Comparison of ENCODE assay signal across 24 cellular contexts in genomic region chr15:22851513-22851912, GRCh38.
"Had no signal": no experiment of that assay in that cellular context is flagged by ENCODE, and none has a peak within 500 bp of the region (broad histone marks: within the 10 kb centered on the region; RNA-seq: fewer than 3 reads in every experiment).

No MANE protein-coding gene starts in this region.

- DNase-seq: effector memory CD8-positive, alpha-beta T cell; immature natural killer cell; left cardiac atrium; left ventricle myocardium inferior; lower lobe of right lung; mesenchymal stem cell; midbrain; nucleus accumbens; ovary; right cardiac atrium; stimulated activated CD4-positive, alpha-beta T cell treated with anti-CD3 and anti-CD28 coated beads, Interleukin-4, amount 100 ng/mL, for 24 hours; stimulated activated naive CD4-positive, alpha-beta T cell; tibial artery; upper lobe of left lung; uterus had no signal

- H3K4me3 Mint-ChIP-seq: dendritic cell treated with granulocyte-macrophage colony-stimulating factor and Interleukin-4, amounts not matched to agents 40 ng/mL and 50 ng/mL, for 4 days; effector memory CD8-positive, alpha-beta T cell; immature natural killer cell; natural killer cell treated with Interleukin-12 subunit alpha and Interleukin-12 subunit beta and Interleukin-15 and Interleukin-18, amount 100 ng/mL, for 72 hours; neural progenitor cell had no signal

- H3K4me1 ChIP-seq: esophagus muscularis mucosa, gastroesophageal sphincter, lower lobe of right lung, neural progenitor cell, tibial artery, upper lobe of left lung, uterus had no signal

- H3K27me3 Mint-ChIP-seq: dendritic cell treated with granulocyte-macrophage colony-stimulating factor and Interleukin-4, amounts not matched to agents 40 ng/mL and 50 ng/mL, for 4 days; effector memory CD8-positive, alpha-beta T cell; natural killer cell treated with Interleukin-12 subunit alpha and Interleukin-12 subunit beta and Interleukin-15 and Interleukin-18, amount 100 ng/mL, for 72 hours had no signal

- H3K27ac ChIP-seq: epithelial cell of prostate, esophagus muscularis mucosa, gastroesophageal sphincter, left ventricle myocardium inferior, lower lobe of right lung, neural progenitor cell, ovary, tibial artery, upper lobe of left lung, uterus had no signal

- H3K4me3 ChIP-seq: esophagus muscularis mucosa, gastroesophageal sphincter, left ventricle myocardium inferior, lower lobe of right lung, neural progenitor cell, ovary, smooth muscle cell, tibial artery, upper lobe of left lung, uterus had no signal

- H3K9me3 Mint-ChIP-seq: dendritic cell treated with granulocyte-macrophage colony-stimulating factor and Interleukin-4, amounts not matched to agents 40 ng/mL and 50 ng/mL, for 4 days; effector memory CD8-positive, alpha-beta T cell; immature natural killer cell; natural killer cell treated with Interleukin-12 subunit alpha and Interleukin-12 subunit beta and Interleukin-15 and Interleukin-18, amount 100 ng/mL, for 72 hours; neural progenitor cell had no signal

- H3K36me3 ChIP-seq: ovary, uterus had no signal

- H3K27ac Mint-ChIP-seq: dendritic cell treated with granulocyte-macrophage colony-stimulating factor and Interleukin-4, amounts not matched to agents 40 ng/mL and 50 ng/mL, for 4 days; neural progenitor cell had no signal

- H3K9me3 ChIP-seq: esophagus muscularis mucosa, gastroesophageal sphincter, left ventricle myocardium inferior, lower lobe of right lung, ovary, tibial artery, upper lobe of left lung, uterus had no signal

- H3K27me3 ChIP-seq: esophagus muscularis mucosa, gastroesophageal sphincter, neural progenitor cell, ovary, tibial artery, upper lobe of left lung, uterus had no signal

- H3K4me1 Mint-ChIP-seq: neural progenitor cell had no signal

- FAIRE-seq: colon, kidney had no signal

- ATAC-seq: effector memory CD8-positive, alpha-beta T cell; gastroesophageal sphincter; left cardiac atrium; lower lobe of right lung; natural killer cell treated with Interleukin-12 subunit alpha and Interleukin-12 subunit beta and Interleukin-15 and Interleukin-18, amount 100 ng/mL, for 72 hours; right cardiac atrium had no signal
